Comparison of ENCODE assay signal across 9 cellular contexts in the genomic region with DNA sequence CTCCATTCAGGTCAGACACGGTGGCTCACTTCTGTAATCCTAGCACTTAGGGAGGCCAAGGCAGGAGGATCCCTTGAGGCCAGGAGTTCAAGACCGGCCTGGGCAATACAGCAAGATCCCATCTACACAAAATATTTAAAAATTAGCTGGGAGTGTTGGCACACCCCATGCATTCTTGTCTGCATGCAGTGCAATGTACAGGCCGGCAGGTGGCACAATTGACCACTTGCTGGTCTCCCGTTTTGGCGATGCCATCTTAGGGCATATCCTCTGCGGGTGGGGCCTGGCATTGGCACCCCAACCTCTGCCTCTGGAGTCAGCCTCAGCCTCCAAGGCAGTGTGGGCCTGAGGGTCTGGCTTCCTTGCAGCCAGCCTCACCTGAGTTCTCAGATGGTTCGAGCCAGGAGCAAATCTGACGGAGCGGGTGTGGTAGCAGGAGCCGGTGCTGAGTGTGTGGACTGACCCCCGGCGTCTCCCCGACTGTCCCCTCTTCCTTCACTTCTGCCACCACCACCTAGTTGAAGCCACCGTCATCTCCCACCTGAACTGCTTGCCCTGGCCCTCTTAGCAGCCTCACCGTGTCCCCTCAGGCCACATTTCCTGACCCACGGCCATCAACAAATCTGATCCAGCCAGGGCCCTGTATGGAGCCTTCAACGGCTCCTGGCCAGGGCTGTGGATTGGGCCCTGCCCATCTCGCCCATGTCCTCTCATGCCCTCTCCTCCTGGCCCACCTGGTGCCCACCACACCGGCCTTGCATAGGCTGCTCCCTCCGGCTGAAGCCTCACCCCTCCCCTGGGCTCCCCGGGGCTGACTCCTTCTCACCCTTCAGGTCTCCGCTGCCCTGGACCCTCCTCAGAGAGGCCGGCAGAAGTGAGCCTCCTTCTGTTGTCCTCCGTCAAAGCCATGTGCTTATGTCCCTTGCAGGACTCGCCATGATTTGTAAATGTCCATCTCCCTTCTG. TPM values are rescaled to one million over a fixed set of nuclear protein-coding genes. Genes with fewer than 3 reads are reported as not detected.
DNase-seq lines count a peak whose midpoint lies in the region; ATAC-seq lines count a peak whose summit lies in the region.
"Had no signal": no experiment of that assay in that cellular context is flagged by ENCODE, and none has a peak within 500 bp of the region (broad histone marks: within the 10 kb centered on the region; RNA-seq: fewer than 3 reads in every experiment).

No MANE protein-coding gene starts in this region.

- peaks cover 17% of the 10 kb centered on the region for H3K27me3 ChIP-seq in adipocyte (replicated peaks; ENCODE audit: control insufficient read depth, insufficient read depth, low read length)
- no peaks in the 10 kb centered on the region for H3K27me3 ChIP-seq in right cardiac atrium (ENCODE audit: control insufficient read depth, insufficient read depth)

- H3K27me3 Mint-ChIP-seq in T-cell = no peaks in the 10 kb centered on the region

- H3K36me3 Mint-ChIP-seq in T-cell = no peaks in the 10 kb centered on the region

- 62% methylated on average over 25 of the region's 25 CpGs for WGBS in right cardiac atrium

- H3K27ac Mint-ChIP-seq in T-cell = no peak overlapping the region
- H3K27ac Mint-ChIP-seq: dendritic cell treated with granulocyte-macrophage colony-stimulating factor and Interleukin-4, amounts not matched to agents 40 ng/mL and 50 ng/mL, for 4 days had no signal

- ATAC-seq in T-cell (replicated peaks in 1 of 4) (peak; percentile 81 to 88 (median 82)), right cardiac atrium (peak; percentile 68 to 70), HG03280 (IDR thresholded peaks at IDR 0.05; ENCODE audit: unreplicated experiment) (no peak), GM18861 (IDR thresholded peaks at IDR 0.05; ENCODE audit: unreplicated experiment) (no peak)

- no peak overlapping the region for H3K9ac ChIP-seq in adipocyte (ENCODE audit: low read length)

- POLR2A ChIA-PET in T-cell (lab: Charles Lee) = no interaction called here

- CTCF ChIA-PET in T-cell (lab: Charles Lee) = interaction anchor here (0.5 to 1.8 kb wide), 12 partner anchors 23 to 397 kb away, joined by 3 to 8 read pairs (median 4); a partner anchor contains a TSS

- H3K9me3 Mint-ChIP-seq in T-cell = no peaks in the 10 kb centered on the region
- H3K9me3 Mint-ChIP-seq: dendritic cell treated with granulocyte-macrophage colony-stimulating factor and Interleukin-4, amounts not matched to agents 40 ng/mL and 50 ng/mL, for 4 days had no signal

- H3K4me1 ChIP-seq in adipocyte (ENCODE audit: control insufficient read depth, insufficient read depth, low read length) = peaks cover 4% of the 10 kb centered on the region
- H3K4me1 ChIP-seq in right cardiac atrium (ENCODE audit: control insufficient read depth, insufficient read depth, low read length) = no peaks in the 10 kb centered on the region

- peaks cover 28 to 35% (median 34%) of the 10 kb centered on the region in 3 donors for H3K4me1 Mint-ChIP-seq in T-cell

- H3K4me3 Mint-ChIP-seq in T-cell = peak overlapping the region in 1 of 3 donors; percentile 15
- H3K4me3 Mint-ChIP-seq: dendritic cell treated with granulocyte-macrophage colony-stimulating factor and Interleukin-4, amounts not matched to agents 40 ng/mL and 50 ng/mL, for 4 days had no signal

- DNase-seq in EL (peak; percentile 51), Kasumi-1 (lab: John Stamatoyannopoulos, UW) (peak; percentile 62 to 63), T-cell (peak; percentile 37 to 73 (median 62)), adipocyte (ENCODE audit: low read depth) (peak; percentile 69), right cardiac atrium (peak; percentile 52 to 74 (median 71))
- DNase-seq in stimulated activated CD4-positive, alpha-beta T cell treated with anti-CD3 and anti-CD28 coated beads, Interleukin-12 subunit alpha, Interleukin-12 subunit beta, amount 100 ng/mL, for 24 hours (ENCODE audit: low read depth in 2 of 2) = peak; percentile 44 to 60

- no peaks in the 10 kb centered on the region for H3K36me3 ChIP-seq in adipocyte (ENCODE audit: control insufficient read depth, insufficient read depth, low read length, severe bottlenecking)

- H3K27ac ChIP-seq in right cardiac atrium (ENCODE audit: low read length) = no peak overlapping the region

- intact Hi-C loops in right cardiac atrium (cut with DNase I) = loop anchor here in 3 of 4 donors (2.0 to 10.0 kb wide), 4 partner anchors 175 to 392 kb away; a partner anchor contains a TSS

- H3K4me3 ChIP-seq in adipocyte (ENCODE audit: low read length) = no peak overlapping the region
- no peak overlapping the region for H3K4me3 ChIP-seq in right cardiac atrium (ENCODE audit: low read length)

- H3K9me3 ChIP-seq in adipocyte (ENCODE audit: control insufficient read depth, low read length) = no peaks in the 10 kb centered on the region
- H3K9me3 ChIP-seq in right cardiac atrium (ENCODE audit: control insufficient read depth, low read length) = no peaks in the 10 kb centered on the region

RNA-seq across cellular contexts. Expression of a gene that starts 44.0 kb away (rescaled TPM):
- total RNA-seq in T-cell (1 to 10 TPM in 4 of 5 donors, under 1 TPM in 1; 0.80 to 1.5 (median 1.2) TPM), right cardiac atrium (under 1 TPM in 2 of 4 donors, not detected in 2; 0.20 to 0.64 TPM)
- not detected for polyA plus RNA-seq in right cardiac atrium

Comparison
In these comparisons a context has a peak if more than half of its experiments do, and no peak if none do; other contexts are left out.
1. ATAC-seq: peak in T-cell (4 of 4) and right cardiac atrium (2 of 2); none in HG03280 (single experiment) and GM18861 (single experiment).
2. Peak in every context shown above with its lines, with median percentiles within 50 percentile points of each other: DNase-seq.